Comparison of ENCODE assay signal across 8 cellular contexts in genomic region chr1:182614796-182615451, GRCh38. TPM values are rescaled to one million over a fixed set of nuclear protein-coding genes. Genes with fewer than 3 reads are reported as not detected.
DNase-seq lines count a peak whose midpoint lies in the region; FAIRE-seq and TF ChIP-seq lines count a peak whose summit lies in the region.

No MANE protein-coding gene starts in this region.

- DNase-seq in ELF-1 (ENCODE audit: low read depth, low spot score) (peak; percentile 88), H4 (ENCODE audit: low spot score) (peak; percentile 53), NB4 (ENCODE audit: low read depth) (peak; percentile 92), UCSD-AML1 (lab: John Stamatoyannopoulos, UW; ENCODE audit: unreplicated experiment) (peak; percentile 92), bronchial epithelial cell (ENCODE audit: low read depth) (peak; percentile 40), iPS-NIHi7 (ENCODE audit: extremely low spot score) (peak; percentile 57), middle frontal gyrus (ENCODE audit: extremely low spot score, low spot score) (no peak)

- peak overlapping the region; percentile 49 to 98 (median 88) for H3K27ac ChIP-seq in skin epidermis

- no peak for TF ChIP-seq CTCF in NB4 (IDR thresholded peaks at IDR 0.05; ENCODE audit: low read depth, low read length)
- no peak for TF ChIP-seq CTCF in bronchial epithelial cell (IDR thresholded peaks at IDR 0.05; ENCODE audit: insufficient read depth, low read length, severe bottlenecking)

- no peaks in the 10 kb centered on the region for H3K27me3 ChIP-seq in bronchial epithelial cell (ENCODE audit: control insufficient read depth, insufficient read depth, low read length)

- peak overlapping the region; percentile 67 for H3K4me3 ChIP-seq in NB4 (ENCODE audit: low read depth, low read length)
- H3K4me3 ChIP-seq in bronchial epithelial cell (ENCODE audit: low read depth, low read length), result peak overlapping the region; percentile 20
- peak overlapping the region; percentile 17 to 46 (median 39) for H3K4me3 ChIP-seq in skin epidermis

- TF ChIP-seq POLR2A in NB4 (IDR thresholded peaks at IDR 0.05; ENCODE audit: extremely low read depth, insufficient read length), result peak; percentile 61

- H3K36me3 ChIP-seq in bronchial epithelial cell (ENCODE audit: control insufficient read depth, insufficient read depth, low read length), result no peaks in the 10 kb centered on the region

- no peak for FAIRE-seq in bronchial epithelial cell (lab: Jason Lieb, UNC)

RNA-seq across cellular contexts. Expression of gene RGS16, which starts 10.7 kb away (rescaled TPM):
- 0.04 TPM in 1 of 2 replicates, not detected in the other for total RNA-seq in H4 (2014; rRNA removed; shearing (Covaris generic))
- 3.5 and 3.7 TPM in 2 replicates for total RNA-seq in bronchial epithelial cell

RNA-seq across cellular contexts. Expression of gene RNASEL, which starts 25.9 kb away (rescaled TPM):
- total RNA-seq in H4 (2014; rRNA removed; shearing (Covaris generic)), result 12.2 and 12.6 TPM in 2 replicates
- total RNA-seq in bronchial epithelial cell, result 3.2 and 7.9 TPM in 2 replicates
